Comparison of ENCODE assay signal across 8 cellular contexts in the genomic region with DNA sequence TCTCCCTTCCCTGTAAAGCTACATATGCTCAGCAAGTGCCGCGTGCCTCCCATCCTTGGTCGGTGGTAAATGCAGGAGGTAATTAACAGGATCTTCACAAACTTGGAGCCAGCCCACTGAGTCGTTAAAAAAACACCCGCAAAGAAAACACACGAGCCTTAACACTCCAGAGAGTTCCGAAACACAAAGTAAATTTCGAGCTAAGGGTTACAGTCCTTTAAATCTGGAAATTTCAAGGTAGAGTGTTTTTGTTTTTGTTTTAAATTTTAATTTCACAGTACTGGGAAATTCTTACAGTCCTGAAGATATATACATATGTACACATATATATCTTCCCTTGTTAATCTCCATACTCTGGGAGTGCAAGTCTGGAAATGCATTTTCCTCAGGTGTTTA. TPM values are rescaled to one million over a fixed set of nuclear protein-coding genes. Genes with fewer than 3 reads are reported as not detected.
DNase-seq lines count a peak whose midpoint lies in the region; ATAC-seq and TF ChIP-seq lines count a peak whose summit lies in the region.

No MANE protein-coding gene starts in this region.

- H3K36me3 Mint-ChIP-seq in naive thymus-derived CD8-positive, alpha-beta T cell = no peaks in the 10 kb centered on the region

- H3K27ac ChIP-seq in C4-2B = peak overlapping the region; percentile 90

- no peak for TF ChIP-seq CTCF in C4-2B (conservative IDR thresholded peaks at IDR 0.05)

- H3K4me3 Mint-ChIP-seq in naive thymus-derived CD8-positive, alpha-beta T cell = peak overlapping the region; percentile 80 to 97 (median 94)

- DNase-seq in cerebellar cortex (ENCODE audit: low spot score) = peak; percentile 20
- DNase-seq in naive thymus-derived CD8-positive, alpha-beta T cell = peak in 1 of 10 donors; percentile 28
- no peak for DNase-seq in NCI-H2029 treated with DMSO at 0.1 percent for 48 hours (lab: John Stamatoyannopoulos, UW)
- DNase-seq in germinal center (ENCODE audit: low spot score) = no peak
- DNase-seq in H4 (ENCODE audit: low spot score) = no peak

- POLR2A ChIA-PET in naive thymus-derived CD8-positive, alpha-beta T cell (lab: Charles Lee) = interaction anchor here (1.0 kb wide), 1 partner anchor 92 kb away, joined by 4 read pairs; a partner anchor contains a TSS

- H3K9me3 Mint-ChIP-seq in naive thymus-derived CD8-positive, alpha-beta T cell = no peaks in the 10 kb centered on the region

- peak overlapping the region; percentile 67 to 96 (median 90) for H3K27ac Mint-ChIP-seq in naive thymus-derived CD8-positive, alpha-beta T cell

- peaks cover 10 to 19% (median 17%) of the 10 kb centered on the region in 4 donors for H3K4me1 Mint-ChIP-seq in naive thymus-derived CD8-positive, alpha-beta T cell

- ATAC-seq in HG03571 (IDR thresholded peaks at IDR 0.05; ENCODE audit: unreplicated experiment) = peak; percentile 1
- ATAC-seq in naive thymus-derived CD8-positive, alpha-beta T cell = peak in 1 of 2 donors; percentile 2
- no peak for ATAC-seq in GM21717 (IDR thresholded peaks at IDR 0.05; ENCODE audit: unreplicated experiment)

- peaks cover 0 to 2% (median 0%) of the 10 kb centered on the region in 5 donors for H3K27me3 Mint-ChIP-seq in naive thymus-derived CD8-positive, alpha-beta T cell

RNA-seq across cellular contexts. Expression of a gene that starts 1.1 kb away (rescaled TPM):
- 1 to 10 TPM; 3.0 to 5.0 TPM for total RNA-seq in naive thymus-derived CD8-positive, alpha-beta T cell
- polyA plus RNA-seq in naive thymus-derived CD8-positive, alpha-beta T cell = 1 to 10 TPM; 1.3 to 5.3 (median 1.9) TPM
- 23.0 and 27.6 TPM in 2 replicates for total RNA-seq in H4 (2014; rRNA removed; shearing (Covaris generic))
